15 cellular contexts compared by ENCODE assay signal in the genomic region with DNA sequence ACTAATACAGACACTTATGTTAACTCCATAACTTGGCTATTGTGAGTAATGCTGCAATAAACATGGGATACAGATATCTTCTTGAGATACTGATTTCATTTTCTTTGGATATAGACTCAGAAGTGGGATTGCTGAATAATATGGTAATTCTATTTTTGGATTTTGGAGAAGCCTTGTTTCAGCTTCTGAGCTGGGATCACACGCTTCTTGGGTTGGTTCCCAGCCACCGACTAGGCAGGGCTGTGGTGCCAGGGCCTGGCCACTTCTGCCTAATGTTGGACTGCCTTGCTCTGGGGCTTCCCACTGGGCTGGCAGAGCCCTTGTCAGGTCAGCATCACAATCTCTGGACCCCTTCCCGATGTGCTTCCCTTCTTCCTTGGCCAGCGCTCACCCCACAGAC. TPM values are rescaled to one million over a fixed set of nuclear protein-coding genes. Genes with fewer than 3 reads are reported as not detected.
DNase-seq lines count a peak whose midpoint lies in the region; ATAC-seq, FAIRE-seq and TF ChIP-seq lines count a peak whose summit lies in the region.
"Had no signal": no experiment of that assay in that cellular context is flagged by ENCODE, and none has a peak within 500 bp of the region (broad histone marks: within the 10 kb centered on the region; RNA-seq: fewer than 3 reads in every experiment).

No MANE protein-coding gene starts in this region.

- no peaks in the 10 kb centered on the region for H3K36me3 ChIP-seq in astrocyte (ENCODE audit: insufficient read depth, low read length)
- H3K36me3 ChIP-seq: brain microvascular endothelial cell, SJCRH30 had no signal

- no peak overlapping the region for H3K4me3 ChIP-seq in AG09309 (ENCODE audit: control insufficient read depth, low read depth, low read length)
- H3K4me3 ChIP-seq in astrocyte (ENCODE audit: insufficient read depth, low read depth, low read length) = no peak overlapping the region
- H3K4me3 ChIP-seq: SJCRH30 had no signal

- H2AFZ ChIP-seq in astrocyte (ENCODE audit: low read depth, low read length) = no peak overlapping the region

- no peaks in the 10 kb centered on the region for H3K4me1 ChIP-seq in astrocyte (ENCODE audit: insufficient read depth, low read length)
- H3K4me1 ChIP-seq: SJCRH30 had no signal

- H4K20me1 ChIP-seq in astrocyte (ENCODE audit: insufficient read depth, low read length) = no peaks in the 10 kb centered on the region

- H3K27me3 ChIP-seq in astrocyte (ENCODE audit: insufficient read depth, low read length) = no peaks in the 10 kb centered on the region
- H3K27me3 ChIP-seq: brain microvascular endothelial cell, SJCRH30 had no signal

- no peak overlapping the region for H3K27ac ChIP-seq in astrocyte (ENCODE audit: low read depth, low read length)
- H3K27ac ChIP-seq: brain microvascular endothelial cell, SJCRH30 had no signal

- H3K9me3 Mint-ChIP-seq in astrocyte (ENCODE audit: unreplicated experiment) = peaks cover 3% of the 10 kb centered on the region
- peaks cover 5% of the 10 kb centered on the region for H3K9me3 Mint-ChIP-seq in activated naive CD8-positive, alpha-beta T cell treated with anti-CD3 and anti-CD28 coated beads, Interleukin-2, amount 50 U/mL, for 24 hours
- H3K9me3 Mint-ChIP-seq in stimulated activated naive B cell treated with anti-CD40 and anti-IgM and Interleukin-4, amounts not matched to agents 10 μg/mL and 1 μg/mL and 100 μg/mL, for 72 hours = no peaks in the 10 kb centered on the region

- no peaks in the 10 kb centered on the region for H3K36me3 Mint-ChIP-seq in astrocyte (ENCODE audit: low read depth, unreplicated experiment)
- peaks cover 3% of the 10 kb centered on the region for H3K36me3 Mint-ChIP-seq in activated naive CD8-positive, alpha-beta T cell treated with anti-CD3 and anti-CD28 coated beads, Interleukin-2, amount 50 U/mL, for 24 hours (ENCODE audit: low read depth)
- no peaks in the 10 kb centered on the region for H3K36me3 Mint-ChIP-seq in stimulated activated naive B cell treated with anti-CD40 and anti-IgM and Interleukin-4, amounts not matched to agents 10 μg/mL and 1 μg/mL and 100 μg/mL, for 72 hours

- H3K27ac Mint-ChIP-seq in astrocyte (ENCODE audit: unreplicated experiment) = no peak overlapping the region
- H3K27ac Mint-ChIP-seq in activated naive CD8-positive, alpha-beta T cell treated with anti-CD3 and anti-CD28 coated beads, Interleukin-2, amount 50 U/mL, for 24 hours = no peak overlapping the region
- no peak overlapping the region for H3K27ac Mint-ChIP-seq in stimulated activated naive B cell treated with anti-CD40 and anti-IgM and Interleukin-4, amounts not matched to agents 10 μg/mL and 1 μg/mL and 100 μg/mL, for 72 hours

- FAIRE-seq in astrocyte (lab: Jason Lieb, UNC) = peak; percentile 62
- FAIRE-seq in H54 (lab: Jason Lieb, UNC) = no peak

- TF ChIP-seq CTCF in AG09309 (IDR thresholded peaks at IDR 0.05; ENCODE audit: control insufficient read depth, insufficient read depth, low read depth, low read length, missing control alignments) = no peak
- TF ChIP-seq CTCF in astrocyte (IDR thresholded peaks at IDR 0.05; ENCODE audit: insufficient read depth, low read depth, low read length) = no peak

- no peak overlapping the region for H3K4me2 ChIP-seq in astrocyte (ENCODE audit: low read length)

- H3K27me3 Mint-ChIP-seq in astrocyte (ENCODE audit: low read depth, unreplicated experiment) = peaks cover 5% of the 10 kb centered on the region
- H3K27me3 Mint-ChIP-seq in activated naive CD8-positive, alpha-beta T cell treated with anti-CD3 and anti-CD28 coated beads, Interleukin-2, amount 50 U/mL, for 24 hours = peaks cover 1% of the 10 kb centered on the region
- peaks cover 4 to 6% of the 10 kb centered on the region in 2 donors for H3K27me3 Mint-ChIP-seq in stimulated activated naive B cell treated with anti-CD40 and anti-IgM and Interleukin-4, amounts not matched to agents 10 μg/mL and 1 μg/mL and 100 μg/mL, for 72 hours

- no peaks in the 10 kb centered on the region for H3K9me3 ChIP-seq in astrocyte (ENCODE audit: insufficient read depth, low read depth, low read length)
- H3K9me3 ChIP-seq: SJCRH30 had no signal

- H3K4me1 Mint-ChIP-seq in astrocyte (ENCODE audit: low read depth, unreplicated experiment) = peaks cover 15% of the 10 kb centered on the region
- H3K4me1 Mint-ChIP-seq in activated naive CD8-positive, alpha-beta T cell treated with anti-CD3 and anti-CD28 coated beads, Interleukin-2, amount 50 U/mL, for 24 hours = peaks cover 21% of the 10 kb centered on the region
- peaks cover 14 to 21% of the 10 kb centered on the region in 2 donors for H3K4me1 Mint-ChIP-seq in stimulated activated naive B cell treated with anti-CD40 and anti-IgM and Interleukin-4, amounts not matched to agents 10 μg/mL and 1 μg/mL and 100 μg/mL, for 72 hours

- intact Hi-C loops in cardiac septum (cut with DNase I) (loop anchor here (5.0 kb wide), 1 partner anchor 47 kb away; no protein-coding TSS in a partner anchor), posterior vena cava (cut with DNase I) (loop anchor here in 1 of 2 donors (5.0 kb wide), 1 partner anchor 137 kb away; no protein-coding TSS in a partner anchor)

- no peak overlapping the region for H3K4me3 Mint-ChIP-seq in astrocyte (ENCODE audit: unreplicated experiment)
- no peak overlapping the region for H3K4me3 Mint-ChIP-seq in activated naive CD8-positive, alpha-beta T cell treated with anti-CD3 and anti-CD28 coated beads, Interleukin-2, amount 50 U/mL, for 24 hours
- no peak overlapping the region for H3K4me3 Mint-ChIP-seq in stimulated activated naive B cell treated with anti-CD40 and anti-IgM and Interleukin-4, amounts not matched to agents 10 μg/mL and 1 μg/mL and 100 μg/mL, for 72 hours

- H3K79me2 ChIP-seq in astrocyte (ENCODE audit: insufficient read depth, low read length) = no peaks in the 10 kb centered on the region

- ATAC-seq in activated naive CD8-positive, alpha-beta T cell treated with anti-CD3 and anti-CD28 coated beads, Interleukin-2, amount 50 U/mL, for 24 hours = no peak
- ATAC-seq in stimulated activated naive B cell treated with anti-CD40 and anti-IgM and Interleukin-4, amounts not matched to agents 10 μg/mL and 1 μg/mL and 100 μg/mL, for 72 hours (replicated peaks) = no peak

- no peak overlapping the region for H3K9ac ChIP-seq in astrocyte (ENCODE audit: low read length)

- TF ChIP-seq POLR2A in H54 (IDR thresholded peaks at IDR 0.05; ENCODE audit: low read depth, low read length) = no peak

- peak; percentile 79 for DNase-seq in AG09309 (ENCODE audit: low read depth)
- DNase-seq in astrocyte (ENCODE audit: low read depth) = peak; percentile 65
- peak; percentile 90 for DNase-seq in cardiac septum (ENCODE audit: low spot score)
- peak; percentile 90 for DNase-seq in posterior vena cava (ENCODE audit: low spot score)
- DNase-seq in H54 (ENCODE audit: insufficient read length, low spot score) = no peak
- no peak for DNase-seq in activated naive CD8-positive, alpha-beta T cell treated with anti-CD3 and anti-CD28 coated beads, Interleukin-2, amount 50 U/mL, for 24 hours
- no peak for DNase-seq in stimulated activated naive B cell treated with anti-CD40 and anti-IgM and Interleukin-4, amounts not matched to agents 10 μg/mL and 1 μg/mL and 100 μg/mL, for 72 hours
- DNase-seq in NCI-H774 (lab: John Stamatoyannopoulos, UW) = no peak
- DNase-seq: activated T-cell treated with anti-CD3 and anti-CD28 coated beads for 4 hours, brain microvascular endothelial cell, erythroblast, GOT3, NCI-H524 treated with DMSO at 0.1 percent for 48 hours, retina, SJCRH30 had no signal

RNA-seq across cellular contexts. Expression of a gene that starts 14.0 kb away (rescaled TPM):
- 0.96 and 1.8 TPM in 2 replicates for total RNA-seq in astrocyte
- total RNA-seq in cardiac septum = 0.43 TPM
- 1 to 10 TPM in 1 of 2 donors, under 1 TPM in 1; 0.52 to 2.7 TPM for total RNA-seq in posterior vena cava

RNA-seq across cellular contexts. Expression of a gene that starts 28.8 kb away (rescaled TPM):
- total RNA-seq in astrocyte = 67.0 and 74.3 TPM in 2 replicates
- 24.3 TPM for total RNA-seq in cardiac septum
- total RNA-seq in posterior vena cava = 10 to 100 TPM; 72.8 to 76.5 TPM

Comparison
In these comparisons a context has a peak if more than half of its experiments do, and no peak if none do; other contexts are left out.
1. DNase-seq: peak in AG09309 (single experiment), astrocyte (single experiment), cardiac septum (single experiment) and posterior vena cava (single experiment); none in H54 (single experiment), activated naive CD8-positive, alpha-beta T cell treated with anti-CD3 and anti-CD28 coated beads, Interleukin-2, amount 50 U/mL, for 24 hours (single experiment), stimulated activated naive B cell treated with anti-CD40 and anti-IgM and Interleukin-4, amounts not matched to agents 10 μg/mL and 1 μg/mL and 100 μg/mL, for 72 hours (single experiment) and NCI-H774 (single experiment).